In genomic region chr6:32977272-32977952, GRCh38 we compare ENCODE assay signal across 15 cellular contexts. TPM values are rescaled to one million over a fixed set of nuclear protein-coding genes. Genes with fewer than 3 reads are reported as not detected.
DNase-seq lines count a peak whose midpoint lies in the region; ATAC-seq, FAIRE-seq and TF ChIP-seq lines count a peak whose summit lies in the region.
"Had no signal": no experiment of that assay in that cellular context is flagged by ENCODE, and none has a peak within 500 bp of the region (broad histone marks: within the 10 kb centered on the region; RNA-seq: fewer than 3 reads in every experiment).

No MANE protein-coding gene starts in this region.

- ATAC-seq in activated CD8-positive, alpha-beta T cell treated with anti-CD3 and anti-CD28 coated beads for 36 hours, result no peak
- ATAC-seq in HG03045 (IDR thresholded peaks at IDR 0.05; ENCODE audit: unreplicated experiment), result no peak

- BruUV-seq in MCF 10A (replicated peaks; lab: Mats Ljungman, UMichigan), result no TSS peak

- H3K9me3 Mint-ChIP-seq in MCF 10A (ENCODE audit: unreplicated experiment), result no peaks in the 10 kb centered on the region
- no peaks in the 10 kb centered on the region for H3K9me3 Mint-ChIP-seq in activated CD8-positive, alpha-beta T cell treated with anti-CD3 and anti-CD28 coated beads for 36 hours
- peaks cover 0 to 2% (median 0%) of the 10 kb centered on the region in 6 donors for H3K9me3 Mint-ChIP-seq in immature natural killer cell
- H3K9me3 Mint-ChIP-seq: naive B cell had no signal

- POLR2A ChIA-PET in MCF 10A (lab: Yijun Ruan, JAX), result interaction anchor here (0.9 to 1.2 kb wide), 4 partner anchors 9 to 91 kb away, joined by 3 to 5 read pairs (median 3); partner anchors contain the start of gene BRD2
- POLR2A ChIA-PET in activated CD8-positive, alpha-beta T cell treated with anti-CD3 and anti-CD28 coated beads for 36 hours (lab: Charles Lee), result interaction anchor here (1.1 to 25.7 kb wide), 7 partner anchors 11 to 133 kb away, joined by 3 to 852 read pairs (median 6); partner anchors contain the start of genes BRD2, HLA-DMA, HLA-DMB and PSMB8

- H3K4me3 Mint-ChIP-seq in MCF 10A (ENCODE audit: unreplicated experiment), result peak overlapping the region; percentile 40
- H3K4me3 Mint-ChIP-seq in activated CD8-positive, alpha-beta T cell treated with anti-CD3 and anti-CD28 coated beads for 36 hours, result peak overlapping the region; percentile 14
- peak overlapping the region in 4 of 5 donors; percentile 9 to 49 (median 18) for H3K4me3 Mint-ChIP-seq in immature natural killer cell

- TF ChIP-seq CTCF in MCF 10A (IDR thresholded peaks at IDR 0.05; ENCODE audit: unreplicated experiment) (no peak), breast epithelium (IDR thresholded peaks at IDR 0.05) (no peak), lower leg skin (IDR thresholded peaks at IDR 0.05) (no peak)
- TF ChIP-seq CTCF in activated CD8-positive, alpha-beta T cell treated with anti-CD3 and anti-CD28 coated beads for 36 hours (IDR thresholded peaks at IDR 0.05), result no peak

- H3K4me1 Mint-ChIP-seq in MCF 10A (ENCODE audit: insufficient read depth, unreplicated experiment) (peaks cover 37% of the 10 kb centered on the region), immature natural killer cell (peaks cover 64 to 83% of the 10 kb centered on the region in 2 donors)
- H3K4me1 Mint-ChIP-seq in activated CD8-positive, alpha-beta T cell treated with anti-CD3 and anti-CD28 coated beads for 36 hours (ENCODE audit: low read depth), result peaks cover 44% of the 10 kb centered on the region

- H3K27ac ChIP-seq in breast epithelium, result peak overlapping the region in 1 of 2 donors; percentile 0
- H3K27ac ChIP-seq: C4-2B, cardiac muscle cell had no signal

- H3K36me3 ChIP-seq in breast epithelium, result peaks cover 22% of the 10 kb centered on the region

- peaks cover 100% of the 10 kb centered on the region for H3K36me3 Mint-ChIP-seq in MCF 10A (ENCODE audit: insufficient read depth, unreplicated experiment)
- H3K36me3 Mint-ChIP-seq in activated CD8-positive, alpha-beta T cell treated with anti-CD3 and anti-CD28 coated beads for 36 hours (ENCODE audit: low read depth), result peaks cover 94% of the 10 kb centered on the region
- H3K36me3 Mint-ChIP-seq in immature natural killer cell, result peaks cover 65 to 80% (median 79%) of the 10 kb centered on the region in 3 donors

- no peak for FAIRE-seq in frontal cortex (lab: Jason Lieb, UNC)
- FAIRE-seq: GM19239, islet of Langerhans had no signal

- CTCF ChIA-PET in MCF 10A (lab: Yijun Ruan, JAX), result interaction anchor here (0.8 to 1.8 kb wide), 4 partner anchors 10 to 102 kb away, joined by 4 to 7 read pairs (median 6); partner anchors contain the start of gene HLA-DMA
- CTCF ChIA-PET in activated CD8-positive, alpha-beta T cell treated with anti-CD3 and anti-CD28 coated beads for 36 hours (lab: Charles Lee), result interaction anchor here (1.2 to 17.0 kb wide), 6 partner anchors 8 to 110 kb away, joined by 3 to 364 read pairs (median 64); partner anchors contain the start of genes BRD2, HLA-DMA and HLA-DMB

- peaks cover 5 to 17% of the 10 kb centered on the region in 2 donors for H3K4me1 ChIP-seq in breast epithelium

- H3K27ac Mint-ChIP-seq in MCF 10A (ENCODE audit: low read depth, unreplicated experiment) (no peak overlapping the region), immature natural killer cell (peak overlapping the region in 5 of 6 donors; percentile 22 to 89 (median 85))
- peak overlapping the region; percentile 49 for H3K27ac Mint-ChIP-seq in activated CD8-positive, alpha-beta T cell treated with anti-CD3 and anti-CD28 coated beads for 36 hours

- H3K27me3 ChIP-seq in breast epithelium, result no peaks in the 10 kb centered on the region
- H3K27me3 ChIP-seq: cardiac muscle cell had no signal

- 71 to 74% methylated on average over 10 of the region's 10 CpGs for WGBS in lower leg skin, 2 donors

- H3K9me3 ChIP-seq in breast epithelium, result no peaks in the 10 kb centered on the region

- H3K4me3 ChIP-seq in breast epithelium (no peak overlapping the region), lower leg skin (ENCODE audit: low read depth, poor library complexity, severe bottlenecking) (no peak overlapping the region)
- H3K4me3 ChIP-seq: cardiac muscle cell had no signal

- intact Hi-C loops in MCF 10A (cut with micrococcal nuclease) (no loop called here), breast epithelium (cut with DNase I; ENCODE audit: low total_unique reads) (no loop called here), lower leg skin (cut with DNase I; ENCODE audit: low total_unique reads) (loop anchor here (5.0 kb wide), 1 partner anchor 40 kb away; no protein-coding TSS in a partner anchor)
- intact Hi-C loops in activated CD8-positive, alpha-beta T cell treated with anti-CD3 and anti-CD28 coated beads for 36 hours (cut with micrococcal nuclease), result no loop called here

- H3K27me3 Mint-ChIP-seq in MCF 10A (ENCODE audit: insufficient read depth, unreplicated experiment), result no peaks in the 10 kb centered on the region
- H3K27me3 Mint-ChIP-seq in activated CD8-positive, alpha-beta T cell treated with anti-CD3 and anti-CD28 coated beads for 36 hours, result no peaks in the 10 kb centered on the region
- H3K27me3 Mint-ChIP-seq in immature natural killer cell (ENCODE audit: low read depth in 3 of 3), result peaks cover 14 to 45% (median 21%) of the 10 kb centered on the region in 3 donors
- H3K27me3 Mint-ChIP-seq: naive B cell had no signal

- TF ChIP-seq POLR2A in breast epithelium (IDR thresholded peaks at IDR 0.05), result no peak
- no peak for TF ChIP-seq POLR2A in lower leg skin (IDR thresholded peaks at IDR 0.05)

- DNase-seq in MCF 10A (ENCODE audit: unreplicated experiment) (no peak), breast epithelium (ENCODE audit: low spot score in 2 of 2) (no peak), immature natural killer cell (no peak), lower leg skin (ENCODE audit: low spot score in 2 of 2) (no peak), frontal cortex (ENCODE audit: low spot score in 2 of 2) (no peak), CD1c-positive myeloid dendritic cell (ENCODE audit: extremely low spot score) (no peak)
- no peak for DNase-seq in activated CD8-positive, alpha-beta T cell treated with anti-CD3 and anti-CD28 coated beads for 36 hours
- DNase-seq: naive B cell; NCI-H526; stimulated activated naive CD4-positive, alpha-beta T cell treated with Interleukin-2 at 50 U/mL for 16 hours had no signal

RNA-seq across cellular contexts. Expression of gene BRD2, which starts 9.0 kb away (rescaled TPM):
- total RNA-seq in MCF 10A (2022) (201 and 223 TPM in 2 replicates), breast epithelium (100 to 1,000 TPM; 111 to 159 (median 122) TPM), lower leg skin (100 to 1,000 TPM in 3 of 4 donors, 10 to 100 TPM in 1; 97.5 to 130 (median 119) TPM), frontal cortex (55.8 TPM)
- 100 to 1,000 TPM; 219 to 235 TPM for total RNA-seq in activated CD8-positive, alpha-beta T cell treated with anti-CD3 and anti-CD28 coated beads for 36 hours
- polyA plus RNA-seq in immature natural killer cell, result 100 to 1,000 TPM in 1 of 3 donors, 10 to 100 TPM in 2; 29.8 to 119 (median 31.5) TPM

RNA-seq across cellular contexts. Expression of gene HLA-DMA, which starts 24.5 kb away (rescaled TPM):
- total RNA-seq in MCF 10A (2022) (2.4 and 2.9 TPM in 2 replicates), breast epithelium (10 to 100 TPM; 28.5 to 41.9 (median 30.9) TPM), lower leg skin (10 to 100 TPM; 11.5 to 33.4 (median 22.4) TPM), frontal cortex (0.82 TPM)
- total RNA-seq in activated CD8-positive, alpha-beta T cell treated with anti-CD3 and anti-CD28 coated beads for 36 hours, result 10 to 100 TPM; 16.2 TPM
- 10 to 100 TPM; 39.2 to 78.7 (median 69.7) TPM for polyA plus RNA-seq in immature natural killer cell

RNA-seq across cellular contexts. Expression of gene HLA-DOA, which starts 32.0 kb away (rescaled TPM):
- total RNA-seq in MCF 10A (2022) (not detected in 2 replicates), breast epithelium (1 to 10 TPM; 2.1 to 5.7 (median 3.3) TPM), lower leg skin (10 to 100 TPM in 3 of 4 donors, 1 to 10 TPM in 1; 4.3 to 47.9 (median 13.4) TPM), frontal cortex (0.82 TPM)
- total RNA-seq in activated CD8-positive, alpha-beta T cell treated with anti-CD3 and anti-CD28 coated beads for 36 hours, result 1 to 10 TPM; 6.4 to 8.1 TPM
- 1 to 10 TPM in 2 of 3 donors, under 1 TPM in 1; 0.37 to 5.2 (median 2.8) TPM for polyA plus RNA-seq in immature natural killer cell
- polyA plus RNA-seq: cardiac muscle cell had no signal

RNA-seq across cellular contexts. Expression of gene HLA-DMB, which starts 36.6 kb away (rescaled TPM):
- total RNA-seq in MCF 10A (2022), result not detected in 2 replicates
- 10 to 100 TPM; 16.4 to 52.0 (median 34.6) TPM for total RNA-seq in breast epithelium
- 1 to 10 TPM; 3.5 to 3.6 TPM for total RNA-seq in activated CD8-positive, alpha-beta T cell treated with anti-CD3 and anti-CD28 coated beads for 36 hours
- 100 to 1,000 TPM in 1 of 3 donors, 10 to 100 TPM in 2; 38.3 to 104 (median 89.1) TPM for polyA plus RNA-seq in immature natural killer cell
- total RNA-seq in lower leg skin, result 10 to 100 TPM; 15.3 to 23.2 (median 18.4) TPM
- total RNA-seq in frontal cortex, result 0.82 TPM
- total RNA-seq: cardiac muscle cell had no signal
- polyA plus RNA-seq: cardiac muscle cell had no signal
